8 cellular contexts compared by ENCODE assay signal in genomic region chr5:151078490-151079262, GRCh38. TPM values are rescaled to one million over a fixed set of nuclear protein-coding genes. Genes with fewer than 3 reads are reported as not detected.
A peak's percentile ranks its signal among the peaks of the same experiment; 100 is the strongest.
DNase-seq lines count a peak whose midpoint lies in the region; ATAC-seq lines count a peak whose summit lies in the region.

No MANE protein-coding gene starts in this region.

- ATAC-seq in GM19023 (IDR thresholded peaks at IDR 0.05; ENCODE audit: unreplicated experiment) (peak; percentile 48), HG03095 (IDR thresholded peaks at IDR 0.05; ENCODE audit: unreplicated experiment) (peak; percentile 44)

- peak; percentile 58 for DNase-seq in activated CD4-positive, alpha-beta T cell treated with anti-CD3 and anti-CD28 coated beads, Interleukin-2, amount 50 U/mL, for 1 hour
- peak; percentile 48 for DNase-seq in germinal center (ENCODE audit: low spot score)
- DNase-seq in stimulated activated CD4-positive, alpha-beta T cell treated with anti-CD3 and anti-CD28 coated beads, TNF-alpha, amount 100 ng/mL, for 48 hours (ENCODE audit: low read depth in 3 of 3) = peak in 2 of 3 donors; percentile 65 to 73
- DNase-seq in cortex of kidney (lab: John Stamatoyannopoulos, UW) = no peak
- DNase-seq in mucosa of gallbladder (ENCODE audit: low spot score) = no peak
- DNase-seq in hypothalamus (lab: John Stamatoyannopoulos, UW) = no peak

RNA-seq across cellular contexts. Expression of gene TNIP1, which starts 2.2 kb away (rescaled TPM):
- total RNA-seq in mucosa of gallbladder = 124 TPM

RNA-seq across cellular contexts. Expression of gene GPX3, which starts 58.3 kb away (rescaled TPM):
- total RNA-seq in mucosa of gallbladder = 131 TPM

Comparison
In these comparisons a context has a peak if more than half of its experiments do, and no peak if none do; other contexts are left out.
1. DNase-seq: peak in activated CD4-positive, alpha-beta T cell treated with anti-CD3 and anti-CD28 coated beads, Interleukin-2, amount 50 U/mL, for 1 hour (single experiment), germinal center (single experiment) and stimulated activated CD4-positive, alpha-beta T cell treated with anti-CD3 and anti-CD28 coated beads, TNF-alpha, amount 100 ng/mL, for 48 hours (2 of 3); none in cortex of kidney (single experiment), mucosa of gallbladder (single experiment) and hypothalamus (0 of 51).